In genomic region chr12:123502163-123502562, GRCh38 we compare ENCODE assay signal across 17 cellular contexts.
"Had no signal": no experiment of that assay in that cellular context is flagged by ENCODE, and none has a peak within 500 bp of the region (broad histone marks: within the 10 kb centered on the region; RNA-seq: fewer than 3 reads in every experiment).

No MANE protein-coding gene starts in this region.

- H3K27me3 ChIP-seq: ascending aorta had no signal

- ATAC-seq: activated CD8-positive, alpha-beta T cell treated with anti-CD3 and anti-CD28 coated beads for 36 hours; effector memory CD8-positive, alpha-beta T cell had no signal

- H3K27ac ChIP-seq: ascending aorta, left ventricle myocardium inferior, parathyroid adenoma had no signal

- H3K36me3 Mint-ChIP-seq: activated naive CD4-positive, alpha-beta T cell treated with anti-CD3 and anti-CD28 coated beads, Interleukin-2, amount 10 ng/mL, durations not matched to agents 7 days and 5 days; naive B cell had no signal

- H2AFZ ChIP-seq: parathyroid adenoma had no signal

- H3K4me3 ChIP-seq: ascending aorta, left ventricle myocardium inferior had no signal

- H3K4me1 ChIP-seq: ascending aorta, parathyroid adenoma had no signal

- H3K4me3 Mint-ChIP-seq: activated CD4-positive, alpha-beta T cell treated with anti-CD3 and anti-CD28 coated beads, Interleukin-2, amount 10 ng/mL, durations not matched to agents 24 days and 14 days; activated CD8-positive, alpha-beta T cell treated with anti-CD3 and anti-CD28 coated beads for 36 hours; activated naive CD4-positive, alpha-beta T cell treated with anti-CD3 and anti-CD28 coated beads, Interleukin-2, amount 10 ng/mL, durations not matched to agents 7 days and 5 days; activated T-cell treated with anti-CD3 and anti-CD28 coated beads, Interleukin-2, amount 50 U/mL, for 24 hours; dendritic cell treated with granulocyte-macrophage colony-stimulating factor and Interleukin-4, amounts not matched to agents 40 ng/mL and 50 ng/mL, for 4 days; effector memory CD8-positive, alpha-beta T cell; type B pancreatic cell had no signal

- H3K27ac Mint-ChIP-seq: activated CD4-positive, alpha-beta T cell treated with anti-CD3 and anti-CD28 coated beads, Interleukin-2, amount 10 ng/mL, durations not matched to agents 24 days and 14 days; activated CD8-positive, alpha-beta T cell treated with anti-CD3 and anti-CD28 coated beads for 36 hours; activated naive CD4-positive, alpha-beta T cell treated with anti-CD3 and anti-CD28 coated beads, Interleukin-2, amount 10 ng/mL, durations not matched to agents 7 days and 5 days; activated T-cell treated with anti-CD3 and anti-CD28 coated beads, Interleukin-2, amount 50 U/mL, for 24 hours; dendritic cell treated with granulocyte-macrophage colony-stimulating factor and Interleukin-4, amounts not matched to agents 40 ng/mL and 50 ng/mL, for 4 days; effector memory CD8-positive, alpha-beta T cell; naive B cell; type B pancreatic cell had no signal

- DNase-seq: activated CD4-positive, alpha-beta T cell treated with anti-CD3 and anti-CD28 coated beads, Interleukin-2, amount 10 ng/mL, durations not matched to agents 24 days and 14 days; activated CD8-positive, alpha-beta T cell treated with anti-CD3 and anti-CD28 coated beads for 36 hours; activated naive CD4-positive, alpha-beta T cell treated with anti-CD3 and anti-CD28 coated beads, Interleukin-2, amount 10 ng/mL, durations not matched to agents 7 days and 5 days; activated T-cell treated with anti-CD3 and anti-CD28 coated beads, Interleukin-2, amount 50 U/mL, for 24 hours; effector memory CD8-positive, alpha-beta T cell; foreskin fibroblast; left ventricle myocardium inferior; mammary epithelial cell; naive B cell; stimulated activated naive CD4-positive, alpha-beta T cell; T-helper 1 cell; T1000 had no signal

- H3K9ac ChIP-seq: parathyroid adenoma had no signal

- FAIRE-seq: bronchial epithelial cell had no signal

- H3K27me3 Mint-ChIP-seq: activated CD4-positive, alpha-beta T cell treated with anti-CD3 and anti-CD28 coated beads, Interleukin-2, amount 10 ng/mL, durations not matched to agents 24 days and 14 days; activated CD8-positive, alpha-beta T cell treated with anti-CD3 and anti-CD28 coated beads for 36 hours; activated T-cell treated with anti-CD3 and anti-CD28 coated beads, Interleukin-2, amount 50 U/mL, for 24 hours; effector memory CD8-positive, alpha-beta T cell; type B pancreatic cell had no signal

- H3K4me1 Mint-ChIP-seq: activated CD4-positive, alpha-beta T cell treated with anti-CD3 and anti-CD28 coated beads, Interleukin-2, amount 10 ng/mL, durations not matched to agents 24 days and 14 days; activated naive CD4-positive, alpha-beta T cell treated with anti-CD3 and anti-CD28 coated beads, Interleukin-2, amount 10 ng/mL, durations not matched to agents 7 days and 5 days; naive B cell had no signal

- H3K9me3 ChIP-seq: ascending aorta, left ventricle myocardium inferior had no signal

- H3K9me3 Mint-ChIP-seq: activated CD4-positive, alpha-beta T cell treated with anti-CD3 and anti-CD28 coated beads, Interleukin-2, amount 10 ng/mL, durations not matched to agents 24 days and 14 days; activated CD8-positive, alpha-beta T cell treated with anti-CD3 and anti-CD28 coated beads for 36 hours; activated naive CD4-positive, alpha-beta T cell treated with anti-CD3 and anti-CD28 coated beads, Interleukin-2, amount 10 ng/mL, durations not matched to agents 7 days and 5 days; activated T-cell treated with anti-CD3 and anti-CD28 coated beads, Interleukin-2, amount 50 U/mL, for 24 hours; dendritic cell treated with granulocyte-macrophage colony-stimulating factor and Interleukin-4, amounts not matched to agents 40 ng/mL and 50 ng/mL, for 4 days; effector memory CD8-positive, alpha-beta T cell; naive B cell; type B pancreatic cell had no signal
